In the genomic region with DNA sequence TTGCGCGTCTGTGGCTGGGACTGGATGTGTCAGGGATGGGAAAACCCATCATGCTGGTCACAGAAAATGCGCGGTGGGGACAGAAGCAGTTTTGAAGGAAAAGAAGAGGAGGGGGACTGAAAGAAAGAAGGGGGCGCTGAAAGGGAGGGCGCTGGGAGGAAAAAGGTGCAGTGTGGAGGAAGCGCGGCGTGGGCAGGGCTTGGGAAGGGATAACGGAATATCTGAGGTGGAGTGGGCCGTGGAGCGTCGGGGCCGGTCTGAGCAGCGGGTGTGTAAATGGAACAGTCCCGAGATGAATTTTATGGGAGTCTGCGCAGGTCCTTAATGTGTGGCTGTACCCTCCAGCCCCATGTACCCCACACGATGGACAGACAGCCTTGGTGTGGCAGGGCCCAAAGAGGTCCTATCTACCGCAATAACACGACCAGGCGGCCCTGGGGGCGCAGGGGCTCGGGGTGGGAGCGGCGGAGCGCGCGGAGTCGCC, we compare ENCODE assay signal across 1 cellular context.
TF ChIP-seq lines count a peak whose summit lies in the region.

No MANE protein-coding gene starts in this region.

TF ChIP-seq in K562, 482 proteins besides CTCF, POLR2A, EP300 and RAD21 (continues in another document):
- no peak for TF ChIP-seq ZNF408 (CRISPR knock-in tag; IDR thresholded peaks at IDR 0.05; ENCODE audit: low read depth)
- TF ChIP-seq LARP7 (IDR thresholded peaks at IDR 0.05), result 0 out of 2 replicates have a peak, but pooled peaks have one; percentile 39
- TF ChIP-seq NBN (IDR thresholded peaks at IDR 0.05; ENCODE audit: low read depth), result 0 out of 2 replicates have a peak, but pooled peaks have one; percentile 37
- TF ChIP-seq ZNF780A (CRISPR knock-in tag; IDR thresholded peaks at IDR 0.05), result no peak
- TF ChIP-seq ZSCAN32 (CRISPR knock-in tag; IDR thresholded peaks at IDR 0.05), result no peak
- TF ChIP-seq, protein P1, sequence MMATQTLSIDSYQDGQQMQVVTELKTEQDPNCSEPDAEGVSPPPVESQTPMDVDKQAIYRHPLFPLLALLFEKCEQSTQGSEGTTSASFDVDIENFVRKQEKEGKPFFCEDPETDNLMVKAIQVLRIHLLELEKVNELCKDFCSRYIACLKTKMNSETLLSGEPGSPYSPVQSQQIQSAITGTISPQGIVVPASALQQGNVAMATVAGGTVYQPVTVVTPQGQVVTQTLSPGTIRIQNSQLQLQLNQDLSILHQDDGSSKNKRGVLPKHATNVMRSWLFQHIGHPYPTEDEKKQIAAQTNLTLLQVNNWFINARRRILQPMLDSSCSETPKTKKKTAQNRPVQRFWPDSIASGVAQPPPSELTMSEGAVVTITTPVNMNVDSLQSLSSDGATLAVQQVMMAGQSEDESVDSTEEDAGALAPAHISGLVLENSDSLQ (IDR thresholded peaks at IDR 0.05), result no peak
- TF ChIP-seq TRIM28 (IDR thresholded peaks at IDR 0.05), result no peak
- no peak for TF ChIP-seq ERF (CRISPR knock-in tag; IDR thresholded peaks at IDR 0.05)
- TF ChIP-seq, protein P2, sequence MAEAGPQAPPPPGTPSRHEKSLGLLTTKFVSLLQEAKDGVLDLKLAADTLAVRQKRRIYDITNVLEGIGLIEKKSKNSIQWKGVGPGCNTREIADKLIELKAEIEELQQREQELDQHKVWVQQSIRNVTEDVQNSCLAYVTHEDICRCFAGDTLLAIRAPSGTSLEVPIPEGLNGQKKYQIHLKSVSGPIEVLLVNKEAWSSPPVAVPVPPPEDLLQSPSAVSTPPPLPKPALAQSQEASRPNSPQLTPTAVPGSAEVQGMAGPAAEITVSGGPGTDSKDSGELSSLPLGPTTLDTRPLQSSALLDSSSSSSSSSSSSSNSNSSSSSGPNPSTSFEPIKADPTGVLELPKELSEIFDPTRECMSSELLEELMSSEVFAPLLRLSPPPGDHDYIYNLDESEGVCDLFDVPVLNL (CRISPR knock-in tag; IDR thresholded peaks at IDR 0.05; ENCODE audit: low read depth), result no peak
- no peak for TF ChIP-seq ZNF24 (IDR thresholded peaks at IDR 0.05)
- TF ChIP-seq ZNF12 (CRISPR knock-in tag; IDR thresholded peaks at IDR 0.05), result no peak
- no peak for TF ChIP-seq FOS (IDR thresholded peaks at IDR 0.05; ENCODE audit: extremely low read depth, insufficient read length)
- TF ChIP-seq, protein P3, sequence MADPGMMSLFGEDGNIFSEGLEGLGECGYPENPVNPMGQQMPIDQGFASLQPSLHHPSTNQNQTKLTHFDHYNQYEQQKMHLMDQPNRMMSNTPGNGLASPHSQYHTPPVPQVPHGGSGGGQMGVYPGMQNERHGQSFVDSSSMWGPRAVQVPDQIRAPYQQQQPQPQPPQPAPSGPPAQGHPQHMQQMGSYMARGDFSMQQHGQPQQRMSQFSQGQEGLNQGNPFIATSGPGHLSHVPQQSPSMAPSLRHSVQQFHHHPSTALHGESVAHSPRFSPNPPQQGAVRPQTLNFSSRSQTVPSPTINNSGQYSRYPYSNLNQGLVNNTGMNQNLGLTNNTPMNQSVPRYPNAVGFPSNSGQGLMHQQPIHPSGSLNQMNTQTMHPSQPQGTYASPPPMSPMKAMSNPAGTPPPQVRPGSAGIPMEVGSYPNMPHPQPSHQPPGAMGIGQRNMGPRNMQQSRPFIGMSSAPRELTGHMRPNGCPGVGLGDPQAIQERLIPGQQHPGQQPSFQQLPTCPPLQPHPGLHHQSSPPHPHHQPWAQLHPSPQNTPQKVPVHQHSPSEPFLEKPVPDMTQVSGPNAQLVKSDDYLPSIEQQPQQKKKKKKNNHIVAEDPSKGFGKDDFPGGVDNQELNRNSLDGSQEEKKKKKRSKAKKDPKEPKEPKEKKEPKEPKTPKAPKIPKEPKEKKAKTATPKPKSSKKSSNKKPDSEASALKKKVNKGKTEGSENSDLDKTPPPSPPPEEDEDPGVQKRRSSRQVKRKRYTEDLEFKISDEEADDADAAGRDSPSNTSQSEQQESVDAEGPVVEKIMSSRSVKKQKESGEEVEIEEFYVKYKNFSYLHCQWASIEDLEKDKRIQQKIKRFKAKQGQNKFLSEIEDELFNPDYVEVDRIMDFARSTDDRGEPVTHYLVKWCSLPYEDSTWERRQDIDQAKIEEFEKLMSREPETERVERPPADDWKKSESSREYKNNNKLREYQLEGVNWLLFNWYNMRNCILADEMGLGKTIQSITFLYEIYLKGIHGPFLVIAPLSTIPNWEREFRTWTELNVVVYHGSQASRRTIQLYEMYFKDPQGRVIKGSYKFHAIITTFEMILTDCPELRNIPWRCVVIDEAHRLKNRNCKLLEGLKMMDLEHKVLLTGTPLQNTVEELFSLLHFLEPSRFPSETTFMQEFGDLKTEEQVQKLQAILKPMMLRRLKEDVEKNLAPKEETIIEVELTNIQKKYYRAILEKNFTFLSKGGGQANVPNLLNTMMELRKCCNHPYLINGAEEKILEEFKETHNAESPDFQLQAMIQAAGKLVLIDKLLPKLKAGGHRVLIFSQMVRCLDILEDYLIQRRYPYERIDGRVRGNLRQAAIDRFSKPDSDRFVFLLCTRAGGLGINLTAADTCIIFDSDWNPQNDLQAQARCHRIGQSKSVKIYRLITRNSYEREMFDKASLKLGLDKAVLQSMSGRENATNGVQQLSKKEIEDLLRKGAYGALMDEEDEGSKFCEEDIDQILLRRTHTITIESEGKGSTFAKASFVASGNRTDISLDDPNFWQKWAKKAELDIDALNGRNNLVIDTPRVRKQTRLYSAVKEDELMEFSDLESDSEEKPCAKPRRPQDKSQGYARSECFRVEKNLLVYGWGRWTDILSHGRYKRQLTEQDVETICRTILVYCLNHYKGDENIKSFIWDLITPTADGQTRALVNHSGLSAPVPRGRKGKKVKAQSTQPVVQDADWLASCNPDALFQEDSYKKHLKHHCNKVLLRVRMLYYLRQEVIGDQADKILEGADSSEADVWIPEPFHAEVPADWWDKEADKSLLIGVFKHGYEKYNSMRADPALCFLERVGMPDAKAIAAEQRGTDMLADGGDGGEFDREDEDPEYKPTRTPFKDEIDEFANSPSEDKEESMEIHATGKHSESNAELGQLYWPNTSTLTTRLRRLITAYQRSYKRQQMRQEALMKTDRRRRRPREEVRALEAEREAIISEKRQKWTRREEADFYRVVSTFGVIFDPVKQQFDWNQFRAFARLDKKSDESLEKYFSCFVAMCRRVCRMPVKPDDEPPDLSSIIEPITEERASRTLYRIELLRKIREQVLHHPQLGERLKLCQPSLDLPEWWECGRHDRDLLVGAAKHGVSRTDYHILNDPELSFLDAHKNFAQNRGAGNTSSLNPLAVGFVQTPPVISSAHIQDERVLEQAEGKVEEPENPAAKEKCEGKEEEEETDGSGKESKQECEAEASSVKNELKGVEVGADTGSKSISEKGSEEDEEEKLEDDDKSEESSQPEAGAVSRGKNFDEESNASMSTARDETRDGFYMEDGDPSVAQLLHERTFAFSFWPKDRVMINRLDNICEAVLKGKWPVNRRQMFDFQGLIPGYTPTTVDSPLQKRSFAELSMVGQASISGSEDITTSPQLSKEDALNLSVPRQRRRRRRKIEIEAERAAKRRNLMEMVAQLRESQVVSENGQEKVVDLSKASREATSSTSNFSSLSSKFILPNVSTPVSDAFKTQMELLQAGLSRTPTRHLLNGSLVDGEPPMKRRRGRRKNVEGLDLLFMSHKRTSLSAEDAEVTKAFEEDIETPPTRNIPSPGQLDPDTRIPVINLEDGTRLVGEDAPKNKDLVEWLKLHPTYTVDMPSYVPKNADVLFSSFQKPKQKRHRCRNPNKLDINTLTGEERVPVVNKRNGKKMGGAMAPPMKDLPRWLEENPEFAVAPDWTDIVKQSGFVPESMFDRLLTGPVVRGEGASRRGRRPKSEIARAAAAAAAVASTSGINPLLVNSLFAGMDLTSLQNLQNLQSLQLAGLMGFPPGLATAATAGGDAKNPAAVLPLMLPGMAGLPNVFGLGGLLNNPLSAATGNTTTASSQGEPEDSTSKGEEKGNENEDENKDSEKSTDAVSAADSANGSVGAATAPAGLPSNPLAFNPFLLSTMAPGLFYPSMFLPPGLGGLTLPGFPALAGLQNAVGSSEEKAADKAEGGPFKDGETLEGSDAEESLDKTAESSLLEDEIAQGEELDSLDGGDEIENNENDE (IDR thresholded peaks at IDR 0.05; ENCODE audit: low read depth, low read length), result no peak
- TF ChIP-seq, protein P4, sequence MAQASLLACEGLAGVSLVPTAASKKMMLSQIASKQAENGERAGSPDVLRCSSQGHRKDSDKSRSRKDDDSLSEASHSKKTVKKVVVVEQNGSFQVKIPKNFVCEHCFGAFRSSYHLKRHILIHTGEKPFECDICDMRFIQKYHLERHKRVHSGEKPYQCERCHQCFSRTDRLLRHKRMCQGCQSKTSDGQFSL (CRISPR knock-in tag; IDR thresholded peaks at IDR 0.05), result no peak
- TF ChIP-seq, protein P4 (tag; IDR thresholded peaks at IDR 0.05), result no peak
- TF ChIP-seq, protein P5, sequence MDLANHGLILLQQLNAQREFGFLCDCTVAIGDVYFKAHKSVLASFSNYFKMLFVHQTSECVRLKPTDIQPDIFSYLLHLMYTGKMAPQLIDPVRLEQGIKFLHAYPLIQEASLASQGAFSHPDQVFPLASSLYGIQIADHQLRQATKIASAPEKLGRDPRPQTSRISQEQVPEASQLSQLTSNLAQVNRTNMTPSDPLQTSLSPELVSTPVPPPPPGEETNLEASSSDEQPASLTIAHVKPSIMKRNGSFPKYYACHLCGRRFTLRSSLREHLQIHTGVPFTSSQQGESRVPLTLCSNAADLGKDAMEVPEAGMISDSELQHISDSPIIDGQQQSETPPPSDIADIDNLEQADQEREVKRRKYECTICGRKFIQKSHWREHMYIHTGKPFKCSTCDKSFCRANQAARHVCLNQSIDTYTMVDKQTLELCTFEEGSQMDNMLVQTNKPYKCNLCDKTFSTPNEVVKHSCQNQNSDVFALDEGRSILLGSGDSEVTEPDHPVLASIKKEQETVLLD (IDR thresholded peaks at IDR 0.05), result peak; percentile 71; the same call in 1 of the 2 replicates
- TF ChIP-seq ZNF583 (CRISPR knock-in tag; IDR thresholded peaks at IDR 0.05), result no peak
- TF ChIP-seq NELFE (IDR thresholded peaks at IDR 0.05; ENCODE audit: insufficient read depth, insufficient read length), result no peak
- TF ChIP-seq SNIP1 (IDR thresholded peaks at IDR 0.05; ENCODE audit: low read depth), result no peak
- TF ChIP-seq, protein P6, sequence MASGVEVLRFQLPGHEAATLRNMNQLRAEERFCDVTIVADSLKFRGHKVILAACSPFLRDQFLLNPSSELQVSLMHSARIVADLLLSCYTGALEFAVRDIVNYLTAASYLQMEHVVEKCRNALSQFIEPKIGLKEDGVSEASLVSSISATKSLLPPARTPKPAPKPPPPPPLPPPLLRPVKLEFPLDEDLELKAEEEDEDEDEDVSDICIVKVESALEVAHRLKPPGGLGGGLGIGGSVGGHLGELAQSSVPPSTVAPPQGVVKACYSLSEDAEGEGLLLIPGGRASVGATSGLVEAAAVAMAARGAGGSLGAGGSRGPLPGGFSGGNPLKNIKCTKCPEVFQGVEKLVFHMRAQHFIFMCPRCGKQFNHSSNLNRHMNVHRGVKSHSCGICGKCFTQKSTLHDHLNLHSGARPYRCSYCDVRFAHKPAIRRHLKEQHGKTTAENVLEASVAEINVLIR (CRISPR knock-in tag; IDR thresholded peaks at IDR 0.05), result no peak
- peak; percentile 21 for TF ChIP-seq TBP (optimal IDR thresholded peaks at IDR 0.05; ENCODE audit: low read depth, low read length)
- no peak for TF ChIP-seq ZNF224 (CRISPR knock-in tag; IDR thresholded peaks at IDR 0.05)
- no peak for TF ChIP-seq SMARCA4 (IDR thresholded peaks at IDR 0.05)
- no peak for TF ChIP-seq RFX7 (CRISPR knock-in tag; IDR thresholded peaks at IDR 0.05)
- TF ChIP-seq CEBPG (CRISPR knock-in tag; IDR thresholded peaks at IDR 0.05), result no peak
- no peak for TF ChIP-seq CEBPG (tag; conservative IDR thresholded peaks at IDR 0.05 in 1 of 2, IDR thresholded peaks at IDR 0.05 in 1 of 2)
- TF ChIP-seq, protein P7, sequence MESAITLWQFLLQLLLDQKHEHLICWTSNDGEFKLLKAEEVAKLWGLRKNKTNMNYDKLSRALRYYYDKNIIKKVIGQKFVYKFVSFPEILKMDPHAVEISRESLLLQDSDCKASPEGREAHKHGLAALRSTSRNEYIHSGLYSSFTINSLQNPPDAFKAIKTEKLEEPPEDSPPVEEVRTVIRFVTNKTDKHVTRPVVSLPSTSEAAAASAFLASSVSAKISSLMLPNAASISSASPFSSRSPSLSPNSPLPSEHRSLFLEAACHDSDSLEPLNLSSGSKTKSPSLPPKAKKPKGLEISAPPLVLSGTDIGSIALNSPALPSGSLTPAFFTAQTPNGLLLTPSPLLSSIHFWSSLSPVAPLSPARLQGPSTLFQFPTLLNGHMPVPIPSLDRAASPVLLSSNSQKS (CRISPR knock-in tag; IDR thresholded peaks at IDR 0.05), result no peak
- TF ChIP-seq, protein P8, sequence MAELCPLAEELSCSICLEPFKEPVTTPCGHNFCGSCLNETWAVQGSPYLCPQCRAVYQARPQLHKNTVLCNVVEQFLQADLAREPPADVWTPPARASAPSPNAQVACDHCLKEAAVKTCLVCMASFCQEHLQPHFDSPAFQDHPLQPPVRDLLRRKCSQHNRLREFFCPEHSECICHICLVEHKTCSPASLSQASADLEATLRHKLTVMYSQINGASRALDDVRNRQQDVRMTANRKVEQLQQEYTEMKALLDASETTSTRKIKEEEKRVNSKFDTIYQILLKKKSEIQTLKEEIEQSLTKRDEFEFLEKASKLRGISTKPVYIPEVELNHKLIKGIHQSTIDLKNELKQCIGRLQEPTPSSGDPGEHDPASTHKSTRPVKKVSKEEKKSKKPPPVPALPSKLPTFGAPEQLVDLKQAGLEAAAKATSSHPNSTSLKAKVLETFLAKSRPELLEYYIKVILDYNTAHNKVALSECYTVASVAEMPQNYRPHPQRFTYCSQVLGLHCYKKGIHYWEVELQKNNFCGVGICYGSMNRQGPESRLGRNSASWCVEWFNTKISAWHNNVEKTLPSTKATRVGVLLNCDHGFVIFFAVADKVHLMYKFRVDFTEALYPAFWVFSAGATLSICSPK (IDR thresholded peaks at IDR 0.05; ENCODE audit: borderline replicate concordance), result no peak
- no peak for TF ChIP-seq ZNF282 (CRISPR knock-in tag; IDR thresholded peaks at IDR 0.05)
- TF ChIP-seq, protein P9, sequence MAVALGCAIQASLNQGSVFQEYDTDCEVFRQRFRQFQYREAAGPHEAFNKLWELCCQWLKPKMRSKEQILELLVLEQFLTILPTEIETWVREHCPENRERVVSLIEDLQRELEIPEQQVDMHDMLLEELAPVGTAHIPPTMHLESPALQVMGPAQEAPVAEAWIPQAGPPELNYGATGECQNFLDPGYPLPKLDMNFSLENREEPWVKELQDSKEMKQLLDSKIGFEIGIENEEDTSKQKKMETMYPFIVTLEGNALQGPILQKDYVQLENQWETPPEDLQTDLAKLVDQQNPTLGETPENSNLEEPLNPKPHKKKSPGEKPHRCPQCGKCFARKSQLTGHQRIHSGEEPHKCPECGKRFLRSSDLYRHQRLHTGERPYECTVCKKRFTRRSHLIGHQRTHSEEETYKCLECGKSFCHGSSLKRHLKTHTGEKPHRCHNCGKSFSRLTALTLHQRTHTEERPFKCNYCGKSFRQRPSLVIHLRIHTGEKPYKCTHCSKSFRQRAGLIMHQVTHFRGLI (CRISPR knock-in tag; IDR thresholded peaks at IDR 0.05), result no peak
- TF ChIP-seq KAT2B (IDR thresholded peaks at IDR 0.05; ENCODE audit: low read depth, low read length), result no peak
- no peak for TF ChIP-seq STAG1 (CRISPR knock-in tag; IDR thresholded peaks at IDR 0.05; ENCODE audit: borderline replicate concordance)
- peak; percentile 41; the same call in 1 of the 2 replicates for TF ChIP-seq HDAC2 (IDR thresholded peaks at IDR 0.05)
- no peak for TF ChIP-seq RBM34 (IDR thresholded peaks at IDR 0.05; ENCODE audit: borderline replicate concordance, insufficient read depth, low read length)
